Comparison of ENCODE assay signal across 1 cellular context in the genomic region with DNA sequence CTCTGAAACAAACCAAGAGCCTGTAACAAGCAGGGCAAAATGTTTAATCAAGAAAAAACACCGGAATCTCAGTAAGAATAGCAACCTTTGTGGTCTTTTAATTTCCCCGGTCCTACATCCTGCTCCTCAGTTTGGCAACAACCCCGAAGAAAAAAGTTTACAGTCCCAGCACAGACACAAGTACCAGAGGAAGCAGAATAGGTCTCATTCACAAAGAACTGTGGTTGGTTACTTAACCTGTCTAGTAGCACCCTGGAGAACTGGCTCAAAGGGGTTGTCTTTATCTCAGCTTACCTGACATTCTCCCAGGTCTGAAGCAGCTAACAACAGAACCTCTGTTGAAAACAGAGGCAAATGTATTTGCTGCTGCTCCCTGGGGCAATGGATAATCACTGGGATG.
TF ChIP-seq lines count a peak whose summit lies in the region.

No MANE protein-coding gene starts in this region.

TF ChIP-seq in H1, 55 proteins besides CTCF, POLR2A, EP300 and RAD21:
- TF ChIP-seq POU5F1 (IDR thresholded peaks at IDR 0.05; ENCODE audit: low read depth, low read length) (no peak), SP1 (IDR thresholded peaks at IDR 0.05; ENCODE audit: low read depth, low read length) (peak; percentile 59; the same call in 1 of the 2 replicates), SIN3A (conservative IDR thresholded peaks at IDR 0.05 in 1 of 2, IDR thresholded peaks at IDR 0.05 in 1 of 2; ENCODE audit: low read depth in 1 of 2, low read length in 2 of 2) (no peak)
